ENCODE assay signal across 9 cellular contexts in the genomic region with DNA sequence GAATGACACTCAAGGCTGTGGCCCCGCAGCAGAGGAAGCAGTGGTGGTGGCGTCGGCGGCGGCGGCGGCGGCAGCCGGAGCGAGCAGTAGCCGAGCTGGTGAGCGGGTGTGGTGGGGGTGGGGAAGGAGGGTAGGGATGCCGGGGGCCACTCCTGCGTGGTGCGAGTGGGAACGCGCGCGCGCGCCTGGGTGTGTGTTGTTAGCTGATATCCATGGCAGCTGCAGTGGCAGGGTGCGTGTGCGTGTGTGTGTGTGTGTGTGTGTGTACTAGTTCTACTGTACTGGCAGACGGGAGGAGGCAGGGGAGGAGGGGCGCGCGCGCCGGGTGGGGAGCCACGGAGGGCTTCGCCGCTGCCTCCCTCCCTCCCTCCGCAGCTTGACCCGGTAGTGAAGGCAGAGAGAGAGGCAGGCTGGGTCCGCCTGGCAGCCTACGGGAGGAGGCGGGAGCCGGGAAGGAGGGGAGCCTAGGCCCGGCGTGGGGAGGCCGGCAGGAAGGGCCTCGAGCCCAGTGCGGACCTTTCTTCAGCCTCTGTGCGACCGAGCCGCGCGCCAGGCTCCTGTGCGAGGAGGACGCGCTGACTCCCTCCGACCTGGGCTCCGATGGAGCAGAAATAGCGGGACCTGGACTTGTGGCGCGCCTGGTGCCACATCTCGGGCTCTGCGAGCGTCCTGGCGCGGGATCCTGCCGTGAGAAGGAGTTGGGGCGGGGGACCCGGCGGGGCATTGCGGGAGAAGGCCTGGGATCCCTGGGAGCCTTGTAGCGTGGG. TPM values are rescaled to one million over a fixed set of nuclear protein-coding genes. Genes with fewer than 3 reads are reported as not detected.
A peak's percentile ranks its signal among the peaks of the same experiment; 100 is the strongest.
DNase-seq lines count a peak whose midpoint lies in the region; ATAC-seq, FAIRE-seq and TF ChIP-seq lines count a peak whose summit lies in the region.
"Had no signal": no experiment of that assay in that cellular context is flagged by ENCODE, and none has a peak within 500 bp of the region (broad histone marks: within the 10 kb centered on the region; RNA-seq: fewer than 3 reads in every experiment).

A gene (minus strand): TSS at position 110 of the 767 bp plus-strand sequence. CDS start 347 bp downstream, outside the sequence.

- no peaks in the 10 kb centered on the region for H4K20me1 ChIP-seq in keratinocyte (ENCODE audit: control insufficient read depth, extremely low read depth, insufficient read depth, low read length)

- no peak for TF ChIP-seq POLR2A in GM18505 (IDR thresholded peaks at IDR 0.05; ENCODE audit: borderline replicate concordance, extremely low read depth, insufficient read depth, insufficient read length)

- H3K9me1 ChIP-seq in keratinocyte (ENCODE audit: control insufficient read depth, extremely low read depth, insufficient read depth, low read length): no peaks in the 10 kb centered on the region

- H3K27ac ChIP-seq in coronary artery: peak within 1 kb of the TSS; percentile 99
- peak within 1 kb of the TSS; percentile 80 for H3K27ac ChIP-seq in keratinocyte (ENCODE audit: control insufficient read depth, insufficient read depth, low read length)

- H3K27me3 ChIP-seq in keratinocyte (ENCODE audit: control insufficient read depth, extremely low read depth, insufficient read depth, low read length): peaks cover 31% of the 10 kb centered on the region

- TF ChIP-seq CTCF in coronary artery (IDR thresholded peaks at IDR 0.05) (no peak), keratinocyte (optimal IDR thresholded peaks at IDR 0.05 in 1 of 3, IDR thresholded peaks at IDR 0.05 in 1 of 3, conservative IDR thresholded peaks at IDR 0.05 in 1 of 3; ENCODE audit: extremely low read depth in 1 of 3, insufficient read depth in 2 of 3, low read length in 3 of 3) (no peak)

- ATAC-seq in GM21515 (IDR thresholded peaks at IDR 0.05; ENCODE audit: unreplicated experiment) (no peak), GM21576 (IDR thresholded peaks at IDR 0.05; ENCODE audit: unreplicated experiment) (no peak), GM18505 (IDR thresholded peaks at IDR 0.05; ENCODE audit: unreplicated experiment) (no peak)
- ATAC-seq: K562 had no signal

- H3K4me3 ChIP-seq in coronary artery: peak within 1 kb of the TSS; percentile 90
- peak within 1 kb of the TSS; percentile 42 to 81 (median 74) for H3K4me3 ChIP-seq in keratinocyte (ENCODE audit: control insufficient read depth in 2 of 3, extremely low read depth in 1 of 3, insufficient read depth in 2 of 3, low read depth in 1 of 3, low read length in 3 of 3)
- peak within 1 kb of the TSS; percentile 83 for H3K4me3 ChIP-seq in skeletal muscle cell (ENCODE audit: low read depth, low read length)
- H3K4me3 ChIP-seq: K562 had no signal

- H3K4me1 ChIP-seq in keratinocyte (ENCODE audit: control insufficient read depth, extremely low read depth, insufficient read depth, low read length): peaks cover 26% of the 10 kb centered on the region

- peak within 1 kb of the TSS; percentile 94 for H3K4me2 ChIP-seq in keratinocyte (ENCODE audit: control insufficient read depth, extremely low read depth, insufficient read depth, low read depth, low read length)

- no peaks in the 10 kb centered on the region for H3K36me3 ChIP-seq in keratinocyte (ENCODE audit: control insufficient read depth in 2 of 2, extremely low read depth in 1 of 2, insufficient read depth in 2 of 2, low read length in 2 of 2)

- H3K9ac ChIP-seq in keratinocyte (ENCODE audit: control insufficient read depth, extremely low read depth, insufficient read depth, low read length): peak within 1 kb of the TSS; percentile 82

- dilution Hi-C loops in keratinocyte (cut with MboI; ENCODE audit: extremely low pct_ligation_motif_present, low sequenced_read_pairs): no loop called here

- DNase-seq in ELR (ENCODE audit: low read depth): peak; percentile 71
- peak; percentile 86 for DNase-seq in NCI-H69 (lab: John Stamatoyannopoulos, UW)
- peak; percentile 93 for DNase-seq in coronary artery (ENCODE audit: low spot score)
- no peak for DNase-seq in keratinocyte (ENCODE audit: low read depth, low spot score)
- peak; percentile 48 for DNase-seq in skeletal muscle cell (ENCODE audit: low read depth)

- peak within 1 kb of the TSS; percentile 88 for H2AFZ ChIP-seq in keratinocyte (ENCODE audit: control insufficient read depth, low read length)

- no peak for FAIRE-seq in keratinocyte (lab: Jason Lieb, UNC)
- FAIRE-seq: K562 had no signal

- no peaks in the 10 kb centered on the region for H3K79me2 ChIP-seq in keratinocyte (ENCODE audit: control insufficient read depth, insufficient read depth, low read length)

- H3K9me3 ChIP-seq in keratinocyte (ENCODE audit: control insufficient read depth, low read depth, low read length): no peaks in the 10 kb centered on the region

RNA-seq across cellular contexts. Expression of the gene that starts here (rescaled TPM):
- polyA plus RNA-seq in keratinocyte: 0.05 to 0.10 TPM (median 0.07 TPM) in 3 replicates
- polyA plus RNA-seq in keratinocyte (2011; ENCODE audit: low read depth): 0.85 TPM
- 0.03 and 0.05 TPM in 2 replicates for polyA plus RNA-seq in keratinocyte (2011; cell fraction: cytosol; rRNA removed)
- polyA plus RNA-seq in keratinocyte (2011; cell fraction: nucleus; rRNA removed): 0.19 and 0.64 TPM in 2 replicates
- polyA plus RNA-seq in keratinocyte (2012; ENCODE audit: low replicate concordance): 0.06 and 0.47 TPM in 2 replicates
- 0.10 to 0.51 TPM (median 0.36 TPM) in 3 replicates for polyA minus RNA-seq in keratinocyte
- not detected for polyA minus RNA-seq in keratinocyte (2011; cell fraction: cytosol; rRNA and poly(A)+ RNA removed)
- 1.2 and 3.1 TPM in 2 replicates for polyA minus RNA-seq in keratinocyte (2011; cell fraction: nucleus; rRNA and poly(A)+ RNA removed)
